17 cellular contexts compared by ENCODE assay signal in the genomic region with DNA sequence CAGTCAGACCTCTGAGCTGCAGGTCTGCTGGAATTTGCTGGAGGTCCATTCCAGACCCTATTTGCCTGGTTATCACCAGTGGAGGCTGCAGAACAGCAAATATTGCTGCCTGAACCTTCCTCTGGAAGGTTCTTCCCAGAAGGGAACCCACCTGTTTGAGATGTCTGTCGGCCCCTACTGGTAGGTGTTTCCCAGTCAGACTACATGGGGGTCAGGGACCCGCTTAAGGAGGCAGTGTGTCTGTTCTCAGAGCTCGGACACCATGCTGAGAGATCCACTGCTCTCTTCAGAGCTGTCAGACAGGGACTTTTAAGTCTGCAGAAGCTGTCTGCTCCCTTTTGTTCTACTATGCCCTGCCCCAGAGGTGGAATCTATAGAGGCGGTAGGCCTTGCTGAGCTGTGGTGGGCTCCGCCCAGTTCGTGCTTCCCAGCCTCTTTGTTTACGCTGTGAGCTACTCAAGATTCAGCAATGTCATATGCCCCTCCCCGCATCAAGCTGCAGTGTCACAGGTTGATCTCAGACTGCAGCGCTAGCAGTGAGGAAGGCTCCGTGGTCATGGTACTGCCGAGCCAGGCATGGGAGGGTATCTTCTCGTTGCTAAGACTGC. TPM values are rescaled to one million over a fixed set of nuclear protein-coding genes. Genes with fewer than 3 reads are reported as not detected.
A peak's percentile ranks its signal among the peaks of the same experiment; 100 is the strongest.
DNase-seq lines count a peak whose midpoint lies in the region; ATAC-seq and TF ChIP-seq lines count a peak whose summit lies in the region.
"Had no signal": no experiment of that assay in that cellular context is flagged by ENCODE, and none has a peak within 500 bp of the region (broad histone marks: within the 10 kb centered on the region; RNA-seq: fewer than 3 reads in every experiment).

No MANE protein-coding gene starts in this region.

- H3K36me3 Mint-ChIP-seq in WTC11, result peaks cover 13% of the 10 kb centered on the region
- H3K36me3 Mint-ChIP-seq: stimulated activated memory B cell treated with anti-CD40 and anti-IgM and Interleukin-4, amounts not matched to agents 10 μg/mL and 1 μg/mL and 100 μg/mL, for 72 hours had no signal

- peaks cover 20% of the 10 kb centered on the region for H3K4me1 Mint-ChIP-seq in WTC11
- peaks cover 8% of the 10 kb centered on the region for H3K4me1 Mint-ChIP-seq in stimulated activated naive CD8-positive, alpha-beta T cell treated with anti-CD3 and anti-CD28 coated beads, Interleukin-15, amount 100 ng/mL, for 72 hours
- H3K4me1 Mint-ChIP-seq: stimulated activated memory B cell treated with anti-CD40 and anti-IgM and Interleukin-4, amounts not matched to agents 10 μg/mL and 1 μg/mL and 100 μg/mL, for 72 hours had no signal

- POLR2A ChIA-PET in WTC11 (lab: Charles Lee), result interaction anchor here (1.5 kb wide), 1 partner anchor 11 kb away, joined by 3 read pairs; no protein-coding TSS in a partner anchor

- no peaks in the 10 kb centered on the region for H3K27me3 Mint-ChIP-seq in WTC11 (ENCODE audit: low read depth)
- peaks cover 43% of the 10 kb centered on the region for H3K27me3 Mint-ChIP-seq in stimulated activated naive CD8-positive, alpha-beta T cell treated with anti-CD3 and anti-CD28 coated beads, Interleukin-15, amount 100 ng/mL, for 72 hours
- H3K27me3 Mint-ChIP-seq: stimulated activated memory B cell treated with anti-CD40 and anti-IgM and Interleukin-4, amounts not matched to agents 10 μg/mL and 1 μg/mL and 100 μg/mL, for 72 hours had no signal

- ATAC-seq in WTC11, result peak; percentile 86
- no peak for ATAC-seq in stimulated activated naive CD8-positive, alpha-beta T cell treated with anti-CD3 and anti-CD28 coated beads, Interleukin-15, amount 100 ng/mL, for 72 hours
- ATAC-seq in GM21515 (IDR thresholded peaks at IDR 0.05; ENCODE audit: unreplicated experiment), result no peak
- ATAC-seq: activated CD8-positive, alpha-beta T cell treated with anti-CD3 and anti-CD28 coated beads, Interleukin-2, amount 10 ng/mL, durations not matched to agents 7 days and 5 days; GM12878; psoas muscle; Right ventricle myocardium inferior; stimulated activated memory B cell treated with anti-CD40 and anti-IgM and Interleukin-4, amounts not matched to agents 10 μg/mL and 1 μg/mL and 100 μg/mL, for 72 hours had no signal

- no peak overlapping the region for H3K4me3 Mint-ChIP-seq in WTC11
- H3K4me3 Mint-ChIP-seq in stimulated activated naive CD8-positive, alpha-beta T cell treated with anti-CD3 and anti-CD28 coated beads, Interleukin-15, amount 100 ng/mL, for 72 hours, result no peak overlapping the region
- H3K4me3 Mint-ChIP-seq: activated CD8-positive, alpha-beta T cell treated with anti-CD3 and anti-CD28 coated beads, Interleukin-2, amount 10 ng/mL, durations not matched to agents 7 days and 5 days; stimulated activated memory B cell treated with anti-CD40 and anti-IgM and Interleukin-4, amounts not matched to agents 10 μg/mL and 1 μg/mL and 100 μg/mL, for 72 hours had no signal

- peak; percentile 20 for TF ChIP-seq CTCF in 22Rv1 (IDR thresholded peaks at IDR 0.05)
- TF ChIP-seq CTCF in WTC11 (IDR thresholded peaks at IDR 0.05), result no peak

- no peak overlapping the region for H3K27ac Mint-ChIP-seq in WTC11
- no peak overlapping the region for H3K27ac Mint-ChIP-seq in stimulated activated naive CD8-positive, alpha-beta T cell treated with anti-CD3 and anti-CD28 coated beads, Interleukin-15, amount 100 ng/mL, for 72 hours
- H3K27ac Mint-ChIP-seq: activated CD8-positive, alpha-beta T cell treated with anti-CD3 and anti-CD28 coated beads, Interleukin-2, amount 10 ng/mL, durations not matched to agents 7 days and 5 days; stimulated activated memory B cell treated with anti-CD40 and anti-IgM and Interleukin-4, amounts not matched to agents 10 μg/mL and 1 μg/mL and 100 μg/mL, for 72 hours had no signal

- H3K27ac ChIP-seq in 22Rv1, result no peak overlapping the region
- H3K27ac ChIP-seq: psoas muscle, vagina had no signal

- DNase-seq in HT-29 (ENCODE audit: low spot score) (peak; percentile 73), WTC11 (ENCODE audit: low spot score) (peak; percentile 31), iris pigment epithelial cell (ENCODE audit: low read depth) (peak; percentile 29), NOMO-1 treated with dmso at 0.1 percent for 144 hours (lab: John Stamatoyannopoulos, UW; ENCODE audit: unreplicated experiment) (no peak)
- DNase-seq in effector CD4-positive, alpha-beta T cell, result no peak
- no peak for DNase-seq in stimulated activated naive CD8-positive, alpha-beta T cell treated with anti-CD3 and anti-CD28 coated beads, Interleukin-15, amount 100 ng/mL, for 72 hours
- DNase-seq: activated CD8-positive, alpha-beta T cell treated with anti-CD3 and anti-CD28 coated beads, Interleukin-2, amount 10 ng/mL, durations not matched to agents 7 days and 5 days; activated gamma-delta T cell treated with Interleukin-2 at 50 U/mL for 16 hours; DND-41; psoas muscle; stimulated activated CD4-positive, alpha-beta T cell treated with anti-CD3 and anti-CD28 coated beads, Interleukin-4, amount 100 ng/mL, for 1 hour had no signal

- CTCF ChIA-PET in WTC11 (lab: Charles Lee), result interaction anchor here (0.8 to 1.4 kb wide), 11 partner anchors 8 to 198 kb away, joined by 3 to 9 read pairs (median 3); partner anchors contain the start of genes KDR and SRD5A3

- peaks cover 30% of the 10 kb centered on the region for H3K9me3 Mint-ChIP-seq in WTC11
- peaks cover 5 to 8% of the 10 kb centered on the region in 2 donors for H3K9me3 Mint-ChIP-seq in stimulated activated naive CD8-positive, alpha-beta T cell treated with anti-CD3 and anti-CD28 coated beads, Interleukin-15, amount 100 ng/mL, for 72 hours

TF ChIP-seq in WTC11, 78 proteins besides CTCF, POLR2A, EP300 and RAD21 (continues in another document):
- TF ChIP-seq MXD4 (CRISPR knock-in tag; IDR thresholded peaks at IDR 0.05; ENCODE audit: borderline replicate concordance) (no peak), MYBL2 (CRISPR knock-in tag; IDR thresholded peaks at IDR 0.05) (no peak), NFYB (CRISPR knock-in tag; conservative IDR thresholded peaks at IDR 0.05; ENCODE audit: low read depth) (no peak), JUN (CRISPR knock-in tag; IDR thresholded peaks at IDR 0.05) (no peak), ZNF416 (CRISPR knock-in tag; IDR thresholded peaks at IDR 0.05) (no peak), RORB (CRISPR knock-in tag; IDR thresholded peaks at IDR 0.05) (no peak), FOXP1 (CRISPR knock-in tag; IDR thresholded peaks at IDR 0.05; ENCODE audit: borderline replicate concordance) (no peak), GTF2I (CRISPR knock-in tag; conservative IDR thresholded peaks at IDR 0.05) (no peak), SMAD3 (CRISPR knock-in tag; IDR thresholded peaks at IDR 0.05; ENCODE audit: borderline replicate concordance) (no peak)
- TF ChIP-seq, protein P1, sequence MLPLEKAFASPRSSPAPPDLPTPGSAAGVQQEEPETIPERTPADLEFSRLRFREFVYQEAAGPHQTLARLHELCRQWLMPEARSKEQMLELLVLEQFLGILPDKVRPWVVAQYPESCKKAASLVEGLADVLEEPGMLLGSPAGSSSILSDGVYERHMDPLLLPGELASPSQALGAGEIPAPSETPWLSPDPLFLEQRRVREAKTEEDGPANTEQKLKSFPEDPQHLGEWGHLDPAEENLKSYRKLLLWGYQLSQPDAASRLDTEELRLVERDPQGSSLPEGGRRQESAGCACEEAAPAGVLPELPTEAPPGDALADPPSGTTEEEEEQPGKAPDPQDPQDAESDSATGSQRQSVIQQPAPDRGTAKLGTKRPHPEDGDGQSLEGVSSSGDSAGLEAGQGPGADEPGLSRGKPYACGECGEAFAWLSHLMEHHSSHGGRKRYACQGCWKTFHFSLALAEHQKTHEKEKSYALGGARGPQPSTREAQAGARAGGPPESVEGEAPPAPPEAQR (CRISPR knock-in tag; IDR thresholded peaks at IDR 0.05), result no peak
- TF ChIP-seq, protein P2, sequence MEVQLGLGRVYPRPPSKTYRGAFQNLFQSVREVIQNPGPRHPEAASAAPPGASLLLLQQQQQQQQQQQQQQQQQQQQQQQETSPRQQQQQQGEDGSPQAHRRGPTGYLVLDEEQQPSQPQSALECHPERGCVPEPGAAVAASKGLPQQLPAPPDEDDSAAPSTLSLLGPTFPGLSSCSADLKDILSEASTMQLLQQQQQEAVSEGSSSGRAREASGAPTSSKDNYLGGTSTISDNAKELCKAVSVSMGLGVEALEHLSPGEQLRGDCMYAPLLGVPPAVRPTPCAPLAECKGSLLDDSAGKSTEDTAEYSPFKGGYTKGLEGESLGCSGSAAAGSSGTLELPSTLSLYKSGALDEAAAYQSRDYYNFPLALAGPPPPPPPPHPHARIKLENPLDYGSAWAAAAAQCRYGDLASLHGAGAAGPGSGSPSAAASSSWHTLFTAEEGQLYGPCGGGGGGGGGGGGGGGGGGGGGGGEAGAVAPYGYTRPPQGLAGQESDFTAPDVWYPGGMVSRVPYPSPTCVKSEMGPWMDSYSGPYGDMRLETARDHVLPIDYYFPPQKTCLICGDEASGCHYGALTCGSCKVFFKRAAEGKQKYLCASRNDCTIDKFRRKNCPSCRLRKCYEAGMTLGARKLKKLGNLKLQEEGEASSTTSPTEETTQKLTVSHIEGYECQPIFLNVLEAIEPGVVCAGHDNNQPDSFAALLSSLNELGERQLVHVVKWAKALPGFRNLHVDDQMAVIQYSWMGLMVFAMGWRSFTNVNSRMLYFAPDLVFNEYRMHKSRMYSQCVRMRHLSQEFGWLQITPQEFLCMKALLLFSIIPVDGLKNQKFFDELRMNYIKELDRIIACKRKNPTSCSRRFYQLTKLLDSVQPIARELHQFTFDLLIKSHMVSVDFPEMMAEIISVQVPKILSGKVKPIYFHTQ (CRISPR knock-in tag; IDR thresholded peaks at IDR 0.05), result no peak
- TF ChIP-seq, protein P3, sequence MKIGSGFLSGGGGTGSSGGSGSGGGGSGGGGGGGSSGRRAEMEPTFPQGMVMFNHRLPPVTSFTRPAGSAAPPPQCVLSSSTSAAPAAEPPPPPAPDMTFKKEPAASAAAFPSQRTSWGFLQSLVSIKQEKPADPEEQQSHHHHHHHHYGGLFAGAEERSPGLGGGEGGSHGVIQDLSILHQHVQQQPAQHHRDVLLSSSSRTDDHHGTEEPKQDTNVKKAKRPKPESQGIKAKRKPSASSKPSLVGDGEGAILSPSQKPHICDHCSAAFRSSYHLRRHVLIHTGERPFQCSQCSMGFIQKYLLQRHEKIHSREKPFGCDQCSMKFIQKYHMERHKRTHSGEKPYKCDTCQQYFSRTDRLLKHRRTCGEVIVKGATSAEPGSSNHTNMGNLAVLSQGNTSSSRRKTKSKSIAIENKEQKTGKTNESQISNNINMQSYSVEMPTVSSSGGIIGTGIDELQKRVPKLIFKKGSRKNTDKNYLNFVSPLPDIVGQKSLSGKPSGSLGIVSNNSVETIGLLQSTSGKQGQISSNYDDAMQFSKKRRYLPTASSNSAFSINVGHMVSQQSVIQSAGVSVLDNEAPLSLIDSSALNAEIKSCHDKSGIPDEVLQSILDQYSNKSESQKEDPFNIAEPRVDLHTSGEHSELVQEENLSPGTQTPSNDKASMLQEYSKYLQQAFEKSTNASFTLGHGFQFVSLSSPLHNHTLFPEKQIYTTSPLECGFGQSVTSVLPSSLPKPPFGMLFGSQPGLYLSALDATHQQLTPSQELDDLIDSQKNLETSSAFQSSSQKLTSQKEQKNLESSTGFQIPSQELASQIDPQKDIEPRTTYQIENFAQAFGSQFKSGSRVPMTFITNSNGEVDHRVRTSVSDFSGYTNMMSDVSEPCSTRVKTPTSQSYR (CRISPR knock-in tag; IDR thresholded peaks at IDR 0.05), result no peak

RNA-seq across cellular contexts. Expression of gene KDR, which starts 44.1 kb away (rescaled TPM):
- total RNA-seq in HT-29 (2014; rRNA removed; shearing (Covaris generic)), result not detected in 2 replicates
- 80.8 to 88.7 TPM (median 87.2 TPM) in 3 replicates for total RNA-seq in WTC11 (2021)
- total RNA-seq: activated CD8-positive, alpha-beta T cell treated with anti-CD3 and anti-CD28 coated beads, Interleukin-2, amount 10 ng/mL, durations not matched to agents 7 days and 5 days had no signal

Comparison
In these comparisons a context has a peak if more than half of its experiments do, and no peak if none do; other contexts are left out.
1. DNase-seq: peak in HT-29 (single experiment), WTC11 (single experiment) and iris pigment epithelial cell (single experiment); none in effector CD4-positive, alpha-beta T cell (single experiment), stimulated activated naive CD8-positive, alpha-beta T cell treated with anti-CD3 and anti-CD28 coated beads, Interleukin-15, amount 100 ng/mL, for 72 hours (0 of 2) and NOMO-1 treated with dmso at 0.1 percent for 144 hours (single experiment).
2. RNA of gene KDR, which starts 44.1 kb away (total RNA-seq): 80.8 to 88.7 TPM in WTC11; not detected in HT-29; every median in the first group is over 10 times any median in the second.